In the genomic region with DNA sequence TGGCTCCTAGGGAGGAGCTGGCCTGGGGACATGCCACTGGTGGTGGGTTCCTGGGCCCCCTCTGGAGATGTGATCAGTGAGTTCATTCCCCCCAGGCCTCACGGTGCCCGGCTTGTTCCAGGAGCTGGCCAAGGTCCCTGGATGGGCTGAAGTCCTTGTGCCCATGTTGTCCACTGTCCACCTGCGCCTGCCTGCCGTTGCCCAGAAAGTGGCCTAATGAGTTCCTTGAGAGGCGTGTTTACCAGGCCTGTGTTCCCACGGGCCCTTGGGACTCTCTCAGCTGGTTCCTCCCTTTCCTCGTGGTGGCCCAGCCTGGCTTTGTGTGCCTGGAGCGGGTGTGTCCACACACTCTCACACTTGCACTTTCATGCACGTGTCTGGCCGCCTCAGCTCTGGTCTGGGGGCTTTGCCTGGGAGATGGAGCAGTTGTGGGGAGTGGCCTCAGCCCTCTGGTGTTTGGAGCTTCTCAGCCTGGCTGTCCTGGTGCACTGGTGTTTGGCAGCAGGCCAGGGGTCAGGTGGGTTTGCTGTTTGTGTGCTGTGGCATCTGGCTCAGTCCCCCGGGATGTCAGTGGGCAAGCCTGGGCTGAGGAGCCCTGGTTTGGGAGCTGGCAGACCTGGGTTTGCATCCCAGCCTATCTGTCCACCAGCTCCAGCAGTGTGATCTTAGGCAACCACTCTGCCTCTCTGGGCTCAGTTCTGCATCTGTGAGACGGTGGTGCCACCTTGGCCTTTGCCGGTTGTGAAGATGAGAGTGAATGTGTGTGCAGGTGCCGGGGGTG, we compare ENCODE assay signal across 10 cellular contexts. TPM values are rescaled to one million over a fixed set of nuclear protein-coding genes. Genes with fewer than 3 reads are reported as not detected.
DNase-seq lines count a peak whose midpoint lies in the region; ATAC-seq and TF ChIP-seq lines count a peak whose summit lies in the region.
"Had no signal": no experiment of that assay in that cellular context is flagged by ENCODE, and none has a peak within 500 bp of the region (broad histone marks: within the 10 kb centered on the region; RNA-seq: fewer than 3 reads in every experiment).

No MANE protein-coding gene starts in this region.

- H3K27me3 ChIP-seq in CD4-positive, CD25-positive, alpha-beta regulatory T cell (ENCODE audit: control insufficient read depth, insufficient read depth, low read length) = no peaks in the 10 kb centered on the region
- no peaks in the 10 kb centered on the region for H3K27me3 ChIP-seq in smooth muscle cell (ENCODE audit: low read depth)
- no peaks in the 10 kb centered on the region for H3K27me3 ChIP-seq in ascending aorta
- H3K27me3 ChIP-seq: esophagus squamous epithelium had no signal

- peaks cover 4% of the 10 kb centered on the region for H3K79me2 ChIP-seq in smooth muscle cell (ENCODE audit: low read depth)

- H3K27ac Mint-ChIP-seq in CD4-positive, CD25-positive, alpha-beta regulatory T cell = peak overlapping the region; percentile 90 to 94 (median 93)
- H3K27ac Mint-ChIP-seq in activated naive CD8-positive, alpha-beta T cell treated with anti-CD3 and anti-CD28 coated beads for 36 hours = peak overlapping the region; percentile 52
- H3K27ac Mint-ChIP-seq in naive thymus-derived CD8-positive, alpha-beta T cell = peak overlapping the region; percentile 59 to 97 (median 90)
- H3K27ac Mint-ChIP-seq: WTC11 had no signal

- DNase-seq in CD4-positive, CD25-positive, alpha-beta regulatory T cell = no peak
- DNase-seq in activated naive CD8-positive, alpha-beta T cell treated with anti-CD3 and anti-CD28 coated beads for 36 hours = no peak
- peak in 3 of 10 donors; percentile 33 to 40 (median 38) for DNase-seq in naive thymus-derived CD8-positive, alpha-beta T cell
- DNase-seq in smooth muscle cell (lab: John Stamatoyannopoulos, UW; ENCODE audit: unreplicated experiment) = no peak
- no peak for DNase-seq in NK-92 (lab: John Stamatoyannopoulos, UW; ENCODE audit: unreplicated experiment)
- DNase-seq in NCI-H446 treated with DMSO at 0.1 percent for 48 hours (lab: John Stamatoyannopoulos, UW) = no peak
- DNase-seq in ascending aorta (ENCODE audit: low spot score in 2 of 2) = no peak
- DNase-seq: esophagus squamous epithelium had no signal

- peaks cover 76% of the 10 kb centered on the region for H3K4me1 ChIP-seq in CD4-positive, CD25-positive, alpha-beta regulatory T cell (ENCODE audit: control insufficient read depth, insufficient read depth, low read length, poor library complexity, severe bottlenecking)
- H3K4me1 ChIP-seq in smooth muscle cell (ENCODE audit: low read depth) (peaks cover 6% of the 10 kb centered on the region), ascending aorta (peaks cover 0 to 4% of the 10 kb centered on the region in 2 donors)

- peaks cover 25% of the 10 kb centered on the region for H3K36me3 Mint-ChIP-seq in CD4-positive, CD25-positive, alpha-beta regulatory T cell
- peaks cover 39% of the 10 kb centered on the region for H3K36me3 Mint-ChIP-seq in activated naive CD8-positive, alpha-beta T cell treated with anti-CD3 and anti-CD28 coated beads for 36 hours
- H3K36me3 Mint-ChIP-seq in naive thymus-derived CD8-positive, alpha-beta T cell = peaks cover 0 to 38% (median 15%) of the 10 kb centered on the region in 3 donors

- peaks cover 13 to 86% (median 51%) of the 10 kb centered on the region in 4 donors for H3K4me1 Mint-ChIP-seq in CD4-positive, CD25-positive, alpha-beta regulatory T cell
- H3K4me1 Mint-ChIP-seq in activated naive CD8-positive, alpha-beta T cell treated with anti-CD3 and anti-CD28 coated beads for 36 hours = peaks cover 60% of the 10 kb centered on the region
- peaks cover 44 to 90% (median 86%) of the 10 kb centered on the region in 4 donors for H3K4me1 Mint-ChIP-seq in naive thymus-derived CD8-positive, alpha-beta T cell

- no peak overlapping the region for H2AFZ ChIP-seq in smooth muscle cell (ENCODE audit: low read depth)

- POLR2A ChIA-PET in naive thymus-derived CD8-positive, alpha-beta T cell (lab: Charles Lee) = interaction anchor here (1.7 to 14.9 kb wide), 2 partner anchors 13 to 15 kb away, joined by 6 to 238 read pairs; a partner anchor contains a TSS

- H3K27ac ChIP-seq in CD4-positive, CD25-positive, alpha-beta regulatory T cell (ENCODE audit: insufficient read depth, low read length, poor library complexity, severe bottlenecking) = no peak overlapping the region
- H3K27ac ChIP-seq in KOPT-K1 (ENCODE audit: low read depth, low read length, poor library complexity, severe bottlenecking) (peak overlapping the region; percentile 7), smooth muscle cell (ENCODE audit: low read depth) (no peak overlapping the region), ascending aorta (no peak overlapping the region)

- peaks cover 27% of the 10 kb centered on the region for H3K36me3 ChIP-seq in CD4-positive, CD25-positive, alpha-beta regulatory T cell (ENCODE audit: control insufficient read depth, insufficient read depth, low read length)
- H3K36me3 ChIP-seq in KOPT-K1 (ENCODE audit: insufficient read depth, low read length) (peaks cover 22% of the 10 kb centered on the region; the same call in 1 of the 2 replicates), smooth muscle cell (ENCODE audit: low read depth) (no peaks in the 10 kb centered on the region), ascending aorta (no peaks in the 10 kb centered on the region)

- peaks cover 75% of the 10 kb centered on the region for H4K20me1 ChIP-seq in smooth muscle cell (ENCODE audit: low read depth)

- no peaks in the 10 kb centered on the region for H3F3A ChIP-seq in smooth muscle cell (ENCODE audit: low read depth)

- no peak overlapping the region for H3K9ac ChIP-seq in smooth muscle cell (ENCODE audit: low read depth)

- intact Hi-C loops in ascending aorta (cut with DNase I) = no loop called here

- no peaks in the 10 kb centered on the region for H3K27me3 Mint-ChIP-seq in CD4-positive, CD25-positive, alpha-beta regulatory T cell
- no peaks in the 10 kb centered on the region for H3K27me3 Mint-ChIP-seq in activated naive CD8-positive, alpha-beta T cell treated with anti-CD3 and anti-CD28 coated beads for 36 hours
- no peaks in the 10 kb centered on the region for H3K27me3 Mint-ChIP-seq in naive thymus-derived CD8-positive, alpha-beta T cell

- H3K9me3 Mint-ChIP-seq in CD4-positive, CD25-positive, alpha-beta regulatory T cell = peaks cover 0 to 1% (median 0%) of the 10 kb centered on the region in 7 donors
- peaks cover 3% of the 10 kb centered on the region for H3K9me3 Mint-ChIP-seq in activated naive CD8-positive, alpha-beta T cell treated with anti-CD3 and anti-CD28 coated beads for 36 hours
- no peaks in the 10 kb centered on the region for H3K9me3 Mint-ChIP-seq in naive thymus-derived CD8-positive, alpha-beta T cell

- H3K4me3 Mint-ChIP-seq in CD4-positive, CD25-positive, alpha-beta regulatory T cell = peak overlapping the region in 3 of 4 donors; percentile 61 to 76 (median 72)
- no peak overlapping the region for H3K4me3 Mint-ChIP-seq in activated naive CD8-positive, alpha-beta T cell treated with anti-CD3 and anti-CD28 coated beads for 36 hours
- peak overlapping the region; percentile 52 to 85 (median 72) for H3K4me3 Mint-ChIP-seq in naive thymus-derived CD8-positive, alpha-beta T cell
- H3K4me3 Mint-ChIP-seq: WTC11 had no signal

- no peak for ATAC-seq in CD4-positive, CD25-positive, alpha-beta regulatory T cell (ENCODE audit: low read depth in 2 of 2)
- peak; percentile 42 to 43 for ATAC-seq in naive thymus-derived CD8-positive, alpha-beta T cell
- ATAC-seq: WTC11 had no signal

- no peak overlapping the region for H3K4me2 ChIP-seq in smooth muscle cell

- TF ChIP-seq CTCF in smooth muscle cell (IDR thresholded peaks at IDR 0.05; ENCODE audit: borderline replicate concordance, insufficient read depth, poor library complexity, severe bottlenecking) (no peak), ascending aorta (IDR thresholded peaks at IDR 0.05) (no peak)

- 86% methylated on average over 14 of the region's 14 CpGs for WGBS in smooth muscle cell (ENCODE audit: low lambda C conversion rate)

- no peak overlapping the region for H3K4me3 ChIP-seq in CD4-positive, CD25-positive, alpha-beta regulatory T cell (ENCODE audit: low read depth, low read length)
- no peak overlapping the region for H3K4me3 ChIP-seq in smooth muscle cell
- H3K4me3 ChIP-seq in ascending aorta = no peak overlapping the region
- H3K4me3 ChIP-seq: esophagus squamous epithelium had no signal

- no peaks in the 10 kb centered on the region for H3K9me3 ChIP-seq in CD4-positive, CD25-positive, alpha-beta regulatory T cell (ENCODE audit: control insufficient read depth in 2 of 2, low read length in 2 of 2)
- H3K9me3 ChIP-seq in KOPT-K1 (ENCODE audit: insufficient read depth, low read length, poor library complexity, severe bottlenecking) = peaks cover 8% of the 10 kb centered on the region
- no peaks in the 10 kb centered on the region for H3K9me3 ChIP-seq in smooth muscle cell (replicated peaks; ENCODE audit: low read depth)
- H3K9me3 ChIP-seq in ascending aorta = no peaks in the 10 kb centered on the region

RNA-seq across cellular contexts. Expression of a gene that starts 18.0 kb away (rescaled TPM):
- 233 TPM for total RNA-seq in CD4-positive, CD25-positive, alpha-beta regulatory T cell
- 10 to 100 TPM; 33.1 to 52.3 (median 46.6) TPM for polyA plus RNA-seq in CD4-positive, CD25-positive, alpha-beta regulatory T cell
- 10 to 100 TPM; 72.3 to 73.1 TPM for total RNA-seq in activated naive CD8-positive, alpha-beta T cell treated with anti-CD3 and anti-CD28 coated beads for 36 hours
- 100 to 1,000 TPM; 133 to 135 TPM for total RNA-seq in naive thymus-derived CD8-positive, alpha-beta T cell
- 10 to 100 TPM; 60.1 to 72.8 (median 64.6) TPM for polyA plus RNA-seq in naive thymus-derived CD8-positive, alpha-beta T cell
- total RNA-seq in smooth muscle cell (31.6 and 37.1 TPM in 2 replicates), ascending aorta (8.2 TPM)
- polyA plus RNA-seq in smooth muscle cell = 28.1 and 30.7 TPM in 2 replicates

Comparison
In these comparisons a context has a peak if more than half of its experiments do, and no peak if none do; other contexts are left out.
1. ATAC-seq: peak in naive thymus-derived CD8-positive, alpha-beta T cell (2 of 2); none in CD4-positive, CD25-positive, alpha-beta regulatory T cell (0 of 2).
2. Peak in every context shown above with its lines, with median percentiles within 50 percentile points of each other: H3K27ac Mint-ChIP-seq.